Comparison of ENCODE assay signal across 8 cellular contexts in genomic region chr2:108787209-108787558, GRCh38. TPM values are rescaled to one million over a fixed set of nuclear protein-coding genes. Genes with fewer than 3 reads are reported as not detected.
A peak's percentile ranks its signal among the peaks of the same experiment; 100 is the strongest.
DNase-seq lines count a peak whose midpoint lies in the region; ATAC-seq and TF ChIP-seq lines count a peak whose summit lies in the region.

No MANE protein-coding gene starts in this region.

- H3K4me2 ChIP-seq in fibroblast of lung (ENCODE audit: extremely low read depth, insufficient read depth, low read length) = peak overlapping the region; percentile 74

- TF ChIP-seq CTCF in GM12865 (IDR thresholded peaks at IDR 0.05; ENCODE audit: insufficient read depth, low read depth, low read length, missing control alignments) (no peak), Peyer's patch (IDR thresholded peaks at IDR 0.05) (no peak), fibroblast of lung (conservative IDR thresholded peaks at IDR 0.05 in 1 of 2, IDR thresholded peaks at IDR 0.05 in 1 of 2; ENCODE audit: low read depth in 1 of 2, low read length in 2 of 2) (no peak)

- H3K36me3 ChIP-seq in Peyer's patch = peaks cover 0 to 21% (median 0%) of the 10 kb centered on the region in 3 donors
- H3K36me3 ChIP-seq in fibroblast of lung (ENCODE audit: control insufficient read depth, insufficient read depth, low read length) = peaks cover 2% of the 10 kb centered on the region
- H3K36me3 ChIP-seq in rectal smooth muscle tissue (ENCODE audit: control insufficient read depth, insufficient read depth, low read length) = peaks cover 7% of the 10 kb centered on the region

- peaks cover 4% of the 10 kb centered on the region for H3K79me2 ChIP-seq in fibroblast of lung (ENCODE audit: control insufficient read depth, insufficient read depth, low read length)

- TF ChIP-seq POLR2A in Peyer's patch (IDR thresholded peaks at IDR 0.05) = no peak

- DNase-seq in GM12865 (ENCODE audit: low read depth) (no peak), Peyer's patch (no peak), fibroblast of lung (ENCODE audit: low read depth in 2 of 2) (no peak), mesenteric fat pad (ENCODE audit: low spot score) (no peak), NCI-H774 (lab: John Stamatoyannopoulos, UW) (no peak)

- no peaks in the 10 kb centered on the region for H4K20me1 ChIP-seq in fibroblast of lung (ENCODE audit: control insufficient read depth, extremely low read depth, insufficient read depth, low read length)

- ATAC-seq in HG02763 (IDR thresholded peaks at IDR 0.05; ENCODE audit: unreplicated experiment) (no peak), HG02759 (IDR thresholded peaks at IDR 0.05; ENCODE audit: unreplicated experiment) (no peak)

- H3K27me3 ChIP-seq in Peyer's patch (no peaks in the 10 kb centered on the region), fibroblast of lung (ENCODE audit: control insufficient read depth, insufficient read depth, low read length) (no peaks in the 10 kb centered on the region), rectal smooth muscle tissue (ENCODE audit: control insufficient read depth, insufficient read depth, low read length) (no peaks in the 10 kb centered on the region)

- H3K9ac ChIP-seq in fibroblast of lung (ENCODE audit: insufficient read depth, low read length) = peak overlapping the region; percentile 79
- H3K9ac ChIP-seq in rectal smooth muscle tissue (ENCODE audit: low read length) = no peak overlapping the region

- H3K27ac ChIP-seq in Peyer's patch (peak overlapping the region in 3 of 4 donors; percentile 80 to 83 (median 82)), fibroblast of lung (ENCODE audit: insufficient read depth, low read length) (peak overlapping the region; percentile 80), rectal smooth muscle tissue (ENCODE audit: low read depth, low read length) (no peak overlapping the region)

- H3K4me1 ChIP-seq in Peyer's patch (peaks cover 0 to 5% (median 0%) of the 10 kb centered on the region in 4 donors), fibroblast of lung (ENCODE audit: control insufficient read depth, extremely low read depth, insufficient read depth, low read length) (no peaks in the 10 kb centered on the region), rectal smooth muscle tissue (ENCODE audit: control insufficient read depth, insufficient read depth, low read length) (peaks cover 3% of the 10 kb centered on the region)

- H2AFZ ChIP-seq in fibroblast of lung (ENCODE audit: low read length) = no peak overlapping the region

- H3K9me3 ChIP-seq in Peyer's patch = no peaks in the 10 kb centered on the region
- H3K9me3 ChIP-seq in fibroblast of lung (ENCODE audit: control insufficient read depth, insufficient read depth, low read depth, low read length) = no peaks in the 10 kb centered on the region

- H3K4me3 ChIP-seq in GM12865 (ENCODE audit: low read depth, low read length) (peak overlapping the region; percentile 66), Peyer's patch (peak overlapping the region; percentile 70 to 94 (median 87)), fibroblast of lung (replicated peaks in 1 of 4; ENCODE audit: control extremely low read depth in 1 of 4, insufficient read depth in 1 of 4, low read depth in 3 of 4, low read length in 4 of 4) (peak overlapping the region; percentile 49 to 81 (median 70)), rectal smooth muscle tissue (ENCODE audit: low read length) (peak overlapping the region; percentile 92)

RNA-seq across cellular contexts. Expression of gene CCDC138, which starts 0.6 kb away (rescaled TPM):
- total RNA-seq in Peyer's patch (10 to 100 TPM in 1 of 4 donors, 1 to 10 TPM in 3; 2.3 to 33.8 (median 4.6) TPM), fibroblast of lung (3.3 and 4.1 TPM in 2 replicates), mesenteric fat pad (3.8 TPM)
- polyA plus RNA-seq in fibroblast of lung = 1.7 and 2.6 TPM in 2 replicates
- polyA plus RNA-seq in fibroblast of lung (2012) = 1.2 and 1.7 TPM in 2 replicates
- polyA minus RNA-seq in fibroblast of lung (ENCODE audit: low replicate concordance) = 0.67 TPM in 1 of 2 replicates, not detected in the other
